ENCODE assay signal across 24 cellular contexts in the genomic region with DNA sequence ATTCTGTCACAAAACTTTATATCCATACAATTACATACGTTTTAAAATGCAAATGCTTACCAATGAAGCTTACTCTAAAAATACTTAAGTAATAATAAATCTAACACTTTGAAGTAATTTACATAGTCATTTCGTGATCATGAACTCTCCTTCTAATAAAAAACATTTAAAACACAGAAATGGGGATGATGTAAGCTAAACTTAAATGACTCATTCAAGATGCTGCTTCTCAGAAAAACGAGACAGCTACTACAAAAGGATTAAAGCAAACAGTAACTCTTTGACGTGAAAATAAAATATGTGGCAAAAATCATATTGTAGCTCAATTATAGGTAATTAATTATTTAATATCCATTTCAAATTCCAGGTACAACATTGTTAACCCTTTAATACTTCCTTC.
"Had no signal": no experiment of that assay in that cellular context is flagged by ENCODE, and none has a peak within 500 bp of the region (broad histone marks: within the 10 kb centered on the region; RNA-seq: fewer than 3 reads in every experiment).

No MANE protein-coding gene starts in this region.

- H3K27me3 ChIP-seq: adrenal gland, breast epithelium, esophagus muscularis mucosa, foreskin keratinocyte, hepatocyte, neutrophil, thyroid gland, upper lobe of right lung had no signal

- H3K4me3 ChIP-seq: adrenal gland, breast epithelium, coronary artery, esophagus muscularis mucosa, hepatocyte, skin epidermis, thyroid gland, upper lobe of right lung had no signal

- H3K9ac ChIP-seq: parathyroid adenoma had no signal

- H3K9me3 Mint-ChIP-seq: activated T-helper 17 cell treated with anti-CD3 and anti-CD28 coated beads, Interleukin-2, amount 50 U/mL, for 72 hours; central memory CD8-positive, alpha-beta T cell; memory B cell; nephron; stimulated activated naive CD8-positive, alpha-beta T cell treated with anti-CD3 and anti-CD28 coated beads, Interleukin-15, Interleukin-2, amounts not matched to agents 100 ng/mL and 50 ng/mL, for 24 hours had no signal

- H3K4me3 Mint-ChIP-seq: activated naive CD8-positive, alpha-beta T cell; activated T-helper 17 cell treated with anti-CD3 and anti-CD28 coated beads, Interleukin-2, amount 50 U/mL, for 72 hours; central memory CD8-positive, alpha-beta T cell; memory B cell; nephron; stimulated activated naive CD8-positive, alpha-beta T cell treated with anti-CD3 and anti-CD28 coated beads, Interleukin-15, Interleukin-2, amounts not matched to agents 100 ng/mL and 50 ng/mL, for 24 hours had no signal

- H3K4me1 Mint-ChIP-seq: nephron had no signal

- DNase-seq: activated CD4-positive, alpha-beta T cell treated with anti-CD3 and anti-CD28 coated beads for 48 hours; activated naive CD4-positive, alpha-beta T cell; activated T-cell treated with anti-CD3 and anti-CD28 coated beads, Interleukin-2, amount 50 U/mL, for 1 hour; adrenal gland; foreskin keratinocyte; right cardiac atrium; stimulated activated CD4-positive, alpha-beta T cell treated with anti-CD3 and anti-CD28 coated beads, Interleukin-1b, Interleukin-23, amount 100 ng/mL, for 48 hours; substantia nigra; T-helper 2 cell; thyroid gland; upper lobe of right lung had no signal

- H3K27me3 Mint-ChIP-seq: activated naive CD8-positive, alpha-beta T cell; activated T-helper 17 cell treated with anti-CD3 and anti-CD28 coated beads, Interleukin-2, amount 50 U/mL, for 72 hours; central memory CD8-positive, alpha-beta T cell; memory B cell; stimulated activated naive CD8-positive, alpha-beta T cell treated with anti-CD3 and anti-CD28 coated beads, Interleukin-15, Interleukin-2, amounts not matched to agents 100 ng/mL and 50 ng/mL, for 24 hours had no signal

- H3K27ac ChIP-seq: adrenal gland, breast epithelium, coronary artery, esophagus muscularis mucosa, foreskin keratinocyte, hepatocyte, neutrophil, parathyroid adenoma, skin epidermis, thyroid gland, upper lobe of right lung had no signal

- H3K4me1 ChIP-seq: adrenal gland, breast epithelium, esophagus muscularis mucosa, foreskin keratinocyte, parathyroid adenoma, thyroid gland, upper lobe of right lung had no signal

- ATAC-seq: activated T-helper 17 cell treated with anti-CD3 and anti-CD28 coated beads, Interleukin-2, amount 50 U/mL, for 72 hours; foreskin keratinocyte; right cardiac atrium; upper lobe of right lung had no signal

- H2AFZ ChIP-seq: hepatocyte, parathyroid adenoma had no signal

- H3K27ac Mint-ChIP-seq: activated naive CD8-positive, alpha-beta T cell; activated T-helper 17 cell treated with anti-CD3 and anti-CD28 coated beads, Interleukin-2, amount 50 U/mL, for 72 hours; memory B cell; nephron; stimulated activated naive CD8-positive, alpha-beta T cell treated with anti-CD3 and anti-CD28 coated beads, Interleukin-15, Interleukin-2, amounts not matched to agents 100 ng/mL and 50 ng/mL, for 24 hours had no signal

- H3K4me2 ChIP-seq: hepatocyte had no signal

- H3K36me3 ChIP-seq: adrenal gland, breast epithelium, thyroid gland had no signal

- H3K79me2 ChIP-seq: parathyroid adenoma had no signal

- H3K9me3 ChIP-seq: adrenal gland, breast epithelium, esophagus muscularis mucosa, neutrophil, thyroid gland, upper lobe of right lung had no signal
